Comparison of ENCODE assay signal across 24 cellular contexts in genomic region chr6:41974281-41974825, GRCh38. TPM values are rescaled to one million over a fixed set of nuclear protein-coding genes. Genes with fewer than 3 reads are reported as not detected.
A peak's percentile ranks its signal among the peaks of the same experiment; 100 is the strongest.
DNase-seq lines count a peak whose midpoint lies in the region; ATAC-seq, FAIRE-seq and TF ChIP-seq lines count a peak whose summit lies in the region.
"Had no signal": no experiment of that assay in that cellular context is flagged by ENCODE, and none has a peak within 500 bp of the region (broad histone marks: within the 10 kb centered on the region; RNA-seq: fewer than 3 reads in every experiment).

No MANE protein-coding gene starts in this region.

- H3K27me3 Mint-ChIP-seq in activated naive CD4-positive, alpha-beta T cell treated with anti-CD3 and anti-CD28 coated beads for 36 hours (ENCODE audit: low read depth): no peaks in the 10 kb centered on the region
- no peaks in the 10 kb centered on the region for H3K27me3 Mint-ChIP-seq in stimulated activated naive B cell treated with anti-CD40 and anti-IgM and Interleukin-4, amounts not matched to agents 10 μg/mL and 1 μg/mL and 100 μg/mL, for 72 hours
- H3K27me3 Mint-ChIP-seq: CD4-positive, alpha-beta memory T cell had no signal

- H3K4me3 ChIP-seq in kidney (ENCODE audit: low read length in 2 of 2): no peak overlapping the region
- H3K4me3 ChIP-seq: coronary artery, esophagus muscularis mucosa, Peyer's patch, SJSA1 had no signal

- no peak overlapping the region for H3K4me3 Mint-ChIP-seq in activated naive CD4-positive, alpha-beta T cell treated with anti-CD3 and anti-CD28 coated beads for 36 hours
- H3K4me3 Mint-ChIP-seq in stimulated activated naive B cell treated with anti-CD40 and anti-IgM and Interleukin-4, amounts not matched to agents 10 μg/mL and 1 μg/mL and 100 μg/mL, for 72 hours: peak overlapping the region; percentile 29 to 44
- H3K4me3 Mint-ChIP-seq: activated T-helper 1 cell treated with anti-CD3 and anti-CD28 coated beads, Interleukin-12 subunit alpha, Interleukin-12 subunit beta, Interleukin-2, Interleukin-4 antibody, amounts not matched to agents 30 ng/mL and 10 ng/mL and 1 ng/mL, durations not matched to agents 14 hours and 24 hours and 36 hours had no signal

- H3K9ac ChIP-seq in kidney (ENCODE audit: low read length in 2 of 2): no peak overlapping the region

- H3K4me1 ChIP-seq in kidney (ENCODE audit: control insufficient read depth in 1 of 2, insufficient read depth in 1 of 2, low read depth in 1 of 2, low read length in 2 of 2): no peaks in the 10 kb centered on the region

- ATAC-seq in left lobe of liver (no peak), left colon (no peak)
- peak in 1 of 2 donors; percentile 5 for ATAC-seq in stimulated activated naive B cell treated with anti-CD40 and anti-IgM and Interleukin-4, amounts not matched to agents 10 μg/mL and 1 μg/mL and 100 μg/mL, for 72 hours (replicated peaks)
- ATAC-seq: HepG2 had no signal

- intact Hi-C loops in activated naive CD4-positive, alpha-beta T cell treated with anti-CD3 and anti-CD28 coated beads for 36 hours (cut with micrococcal nuclease): no loop called here
- intact Hi-C loops in left colon (cut with DNase I, micrococcal nuclease) (no loop called here), kidney (cut with DNase I) (no loop called here)

- H3K27ac ChIP-seq in kidney (ENCODE audit: low read depth in 2 of 2, low read length in 2 of 2): no peak overlapping the region
- H3K27ac ChIP-seq: coronary artery, esophagus muscularis mucosa, Peyer's patch, SJSA1 had no signal

- peaks cover 89% of the 10 kb centered on the region for H3K4me1 Mint-ChIP-seq in activated naive CD4-positive, alpha-beta T cell treated with anti-CD3 and anti-CD28 coated beads for 36 hours (ENCODE audit: low read depth)
- peaks cover 46 to 79% of the 10 kb centered on the region in 2 donors for H3K4me1 Mint-ChIP-seq in stimulated activated naive B cell treated with anti-CD40 and anti-IgM and Interleukin-4, amounts not matched to agents 10 μg/mL and 1 μg/mL and 100 μg/mL, for 72 hours

- no peaks in the 10 kb centered on the region for H3K9me3 Mint-ChIP-seq in activated naive CD4-positive, alpha-beta T cell treated with anti-CD3 and anti-CD28 coated beads for 36 hours
- no peaks in the 10 kb centered on the region for H3K9me3 Mint-ChIP-seq in stimulated activated naive B cell treated with anti-CD40 and anti-IgM and Interleukin-4, amounts not matched to agents 10 μg/mL and 1 μg/mL and 100 μg/mL, for 72 hours
- H3K9me3 Mint-ChIP-seq: activated T-helper 1 cell treated with anti-CD3 and anti-CD28 coated beads, Interleukin-12 subunit alpha, Interleukin-12 subunit beta, Interleukin-2, Interleukin-4 antibody, amounts not matched to agents 30 ng/mL and 10 ng/mL and 1 ng/mL, durations not matched to agents 14 hours and 24 hours and 36 hours; CD4-positive, alpha-beta memory T cell had no signal

- H3K36me3 ChIP-seq in kidney (ENCODE audit: control insufficient read depth in 1 of 2, insufficient read depth in 2 of 2, low read length in 2 of 2): no peaks in the 10 kb centered on the region
- H3K36me3 ChIP-seq: esophagus muscularis mucosa, Peyer's patch, SJSA1 had no signal

- CTCF ChIA-PET in activated naive CD4-positive, alpha-beta T cell treated with anti-CD3 and anti-CD28 coated beads for 36 hours (lab: Charles Lee): no interaction called here

- H3K36me3 Mint-ChIP-seq in activated naive CD4-positive, alpha-beta T cell treated with anti-CD3 and anti-CD28 coated beads for 36 hours (ENCODE audit: low read depth): peaks cover 17% of the 10 kb centered on the region
- H3K36me3 Mint-ChIP-seq in stimulated activated naive B cell treated with anti-CD40 and anti-IgM and Interleukin-4, amounts not matched to agents 10 μg/mL and 1 μg/mL and 100 μg/mL, for 72 hours: no peaks in the 10 kb centered on the region

- peak; percentile 4 for DNase-seq in activated naive CD4-positive, alpha-beta T cell treated with anti-CD3 and anti-CD28 coated beads for 36 hours
- DNase-seq in activated naive CD4-positive, alpha-beta T cell (lab: John Stamatoyannopoulos, UW): no peak
- DNase-seq in NAMALWA (ENCODE audit: low spot score): peak; percentile 64
- peak; percentile 18 for DNase-seq in left lobe of liver (ENCODE audit: low spot score)
- DNase-seq in stimulated activated naive B cell treated with anti-CD40 and anti-IgM and Interleukin-4, amounts not matched to agents 10 μg/mL and 1 μg/mL and 100 μg/mL, for 72 hours: no peak
- DNase-seq in left colon: no peak
- no peak for DNase-seq in kidney
- DNase-seq: activated CD4-positive, alpha-beta T cell treated with anti-CD3 and anti-CD28 coated beads, Interleukin-2, amount 50 U/mL, for 1 hour; amygdala; CD4-positive, alpha-beta memory T cell; islet precursor cell; NCI-H1436; NCI-H2107; NCI-H446 treated with DMSO at 0.1 percent for 48 hours had no signal

- FAIRE-seq in kidney (lab: Jason Lieb, UNC): no peak
- FAIRE-seq: bronchial epithelial cell, frontal cortex, H54, HepG2, urothelium cell line had no signal

- H3K9me3 ChIP-seq in kidney (ENCODE audit: control insufficient read depth in 1 of 2, low read length in 2 of 2): no peaks in the 10 kb centered on the region
- H3K9me3 ChIP-seq: esophagus muscularis mucosa, Peyer's patch, SJSA1 had no signal

- peak overlapping the region; percentile 100 for H3K27ac Mint-ChIP-seq in activated naive CD4-positive, alpha-beta T cell treated with anti-CD3 and anti-CD28 coated beads for 36 hours
- H3K27ac Mint-ChIP-seq in stimulated activated naive B cell treated with anti-CD40 and anti-IgM and Interleukin-4, amounts not matched to agents 10 μg/mL and 1 μg/mL and 100 μg/mL, for 72 hours: peak overlapping the region; percentile 94

- TF ChIP-seq CTCF in kidney (IDR thresholded peaks at IDR 0.05; ENCODE audit: borderline replicate concordance, extremely low read depth, insufficient read depth): no peak

RNA-seq across cellular contexts. Expression of gene CCND3, which starts 32.7 kb away (rescaled TPM):
- total RNA-seq in activated naive CD4-positive, alpha-beta T cell treated with anti-CD3 and anti-CD28 coated beads for 36 hours: 1,000 to 10,000 TPM; 1,152 to 1,165 TPM
- 14.7 TPM for total RNA-seq in left lobe of liver
- total RNA-seq in left colon: 10 to 100 TPM; 64.0 to 68.4 TPM
- total RNA-seq in kidney: 139 TPM
- 42.1 TPM for polyA plus RNA-seq in kidney (ENCODE audit: insufficient read depth, low read depth, low replicate concordance)

RNA-seq across cellular contexts. Expression of gene BYSL, which starts 53.1 kb away (rescaled TPM):
- 10 to 100 TPM; 49.8 TPM for total RNA-seq in activated naive CD4-positive, alpha-beta T cell treated with anti-CD3 and anti-CD28 coated beads for 36 hours
- total RNA-seq in left lobe of liver: 5.3 TPM
- total RNA-seq in left colon: 10 to 100 TPM in 1 of 2 donors, 1 to 10 TPM in 1; 8.8 to 10.3 TPM
- total RNA-seq in kidney: 14.3 TPM
- polyA plus RNA-seq in kidney (ENCODE audit: insufficient read depth, low read depth, low replicate concordance): 10.1 TPM

RNA-seq across cellular contexts. Expression of gene MED20, which starts 53.4 kb away (rescaled TPM):
- 10 to 100 TPM; 24.0 to 27.4 TPM for total RNA-seq in activated naive CD4-positive, alpha-beta T cell treated with anti-CD3 and anti-CD28 coated beads for 36 hours
- total RNA-seq in left lobe of liver: 9.4 TPM
- 10 to 100 TPM; 18.5 to 18.8 TPM for total RNA-seq in left colon
- total RNA-seq in kidney: 22.0 TPM
- polyA plus RNA-seq in kidney (ENCODE audit: insufficient read depth, low read depth, low replicate concordance): 15.1 TPM

Comparison
In these comparisons a context has a peak if more than half of its experiments do, and no peak if none do; other contexts are left out.
1. DNase-seq: peak in activated naive CD4-positive, alpha-beta T cell treated with anti-CD3 and anti-CD28 coated beads for 36 hours (single experiment), NAMALWA (single experiment) and left lobe of liver (single experiment); none in activated naive CD4-positive, alpha-beta T cell (0 of 4), stimulated activated naive B cell treated with anti-CD40 and anti-IgM and Interleukin-4, amounts not matched to agents 10 μg/mL and 1 μg/mL and 100 μg/mL, for 72 hours (single experiment), left colon (0 of 2) and kidney (single experiment).